Comparison of ENCODE assay signal across 1 cellular context in the genomic region with DNA sequence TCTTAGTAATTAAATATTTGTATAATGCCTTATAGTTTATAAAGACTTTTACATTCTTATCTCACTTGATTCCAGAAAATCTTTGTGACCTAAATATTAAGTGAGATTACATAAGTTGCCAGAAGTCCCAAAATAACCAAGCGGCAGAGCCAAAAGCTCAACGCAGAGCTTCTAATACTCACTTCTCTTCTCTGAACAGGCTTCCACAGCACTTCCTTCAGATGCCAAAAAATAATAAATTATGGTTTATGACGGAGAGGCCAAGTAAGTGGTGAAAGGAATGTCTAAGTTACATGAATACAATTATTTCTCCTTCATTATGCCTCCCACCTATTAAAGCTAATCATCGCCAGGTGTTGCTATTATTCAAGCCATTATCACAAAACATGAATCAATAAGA.
TF ChIP-seq lines count a peak whose summit lies in the region.

No MANE protein-coding gene starts in this region.

TF ChIP-seq in WTC11, 78 proteins besides CTCF, POLR2A, EP300 and RAD21 (continued from another document):
- TF ChIP-seq, protein P1, sequence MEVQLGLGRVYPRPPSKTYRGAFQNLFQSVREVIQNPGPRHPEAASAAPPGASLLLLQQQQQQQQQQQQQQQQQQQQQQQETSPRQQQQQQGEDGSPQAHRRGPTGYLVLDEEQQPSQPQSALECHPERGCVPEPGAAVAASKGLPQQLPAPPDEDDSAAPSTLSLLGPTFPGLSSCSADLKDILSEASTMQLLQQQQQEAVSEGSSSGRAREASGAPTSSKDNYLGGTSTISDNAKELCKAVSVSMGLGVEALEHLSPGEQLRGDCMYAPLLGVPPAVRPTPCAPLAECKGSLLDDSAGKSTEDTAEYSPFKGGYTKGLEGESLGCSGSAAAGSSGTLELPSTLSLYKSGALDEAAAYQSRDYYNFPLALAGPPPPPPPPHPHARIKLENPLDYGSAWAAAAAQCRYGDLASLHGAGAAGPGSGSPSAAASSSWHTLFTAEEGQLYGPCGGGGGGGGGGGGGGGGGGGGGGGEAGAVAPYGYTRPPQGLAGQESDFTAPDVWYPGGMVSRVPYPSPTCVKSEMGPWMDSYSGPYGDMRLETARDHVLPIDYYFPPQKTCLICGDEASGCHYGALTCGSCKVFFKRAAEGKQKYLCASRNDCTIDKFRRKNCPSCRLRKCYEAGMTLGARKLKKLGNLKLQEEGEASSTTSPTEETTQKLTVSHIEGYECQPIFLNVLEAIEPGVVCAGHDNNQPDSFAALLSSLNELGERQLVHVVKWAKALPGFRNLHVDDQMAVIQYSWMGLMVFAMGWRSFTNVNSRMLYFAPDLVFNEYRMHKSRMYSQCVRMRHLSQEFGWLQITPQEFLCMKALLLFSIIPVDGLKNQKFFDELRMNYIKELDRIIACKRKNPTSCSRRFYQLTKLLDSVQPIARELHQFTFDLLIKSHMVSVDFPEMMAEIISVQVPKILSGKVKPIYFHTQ (CRISPR knock-in tag; IDR thresholded peaks at IDR 0.05): no peak
- TF ChIP-seq, protein P2, sequence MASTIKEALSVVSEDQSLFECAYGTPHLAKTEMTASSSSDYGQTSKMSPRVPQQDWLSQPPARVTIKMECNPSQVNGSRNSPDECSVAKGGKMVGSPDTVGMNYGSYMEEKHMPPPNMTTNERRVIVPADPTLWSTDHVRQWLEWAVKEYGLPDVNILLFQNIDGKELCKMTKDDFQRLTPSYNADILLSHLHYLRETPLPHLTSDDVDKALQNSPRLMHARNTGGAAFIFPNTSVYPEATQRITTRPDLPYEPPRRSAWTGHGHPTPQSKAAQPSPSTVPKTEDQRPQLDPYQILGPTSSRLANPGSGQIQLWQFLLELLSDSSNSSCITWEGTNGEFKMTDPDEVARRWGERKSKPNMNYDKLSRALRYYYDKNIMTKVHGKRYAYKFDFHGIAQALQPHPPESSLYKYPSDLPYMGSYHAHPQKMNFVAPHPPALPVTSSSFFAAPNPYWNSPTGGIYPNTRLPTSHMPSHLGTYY (CRISPR knock-in tag; IDR thresholded peaks at IDR 0.05): no peak
- TF ChIP-seq NR3C1 (CRISPR knock-in tag; conservative IDR thresholded peaks at IDR 0.05; ENCODE audit: low read depth) (no peak), ZNF317 (CRISPR knock-in tag; IDR thresholded peaks at IDR 0.05; ENCODE audit: borderline replicate concordance, low read depth) (no peak), TP53 (CRISPR knock-in tag; IDR thresholded peaks at IDR 0.05) (no peak), CREB1 (CRISPR knock-in tag; IDR thresholded peaks at IDR 0.05) (no peak), ZNF263 (CRISPR knock-in tag; IDR thresholded peaks at IDR 0.05; ENCODE audit: low read depth) (no peak), NFATC4 (CRISPR knock-in tag; IDR thresholded peaks at IDR 0.05) (no peak), MXD4 (CRISPR knock-in tag; IDR thresholded peaks at IDR 0.05; ENCODE audit: borderline replicate concordance) (no peak), TCF7 (CRISPR knock-in tag; IDR thresholded peaks at IDR 0.05; ENCODE audit: low read depth) (no peak)
- TF ChIP-seq, protein P3, sequence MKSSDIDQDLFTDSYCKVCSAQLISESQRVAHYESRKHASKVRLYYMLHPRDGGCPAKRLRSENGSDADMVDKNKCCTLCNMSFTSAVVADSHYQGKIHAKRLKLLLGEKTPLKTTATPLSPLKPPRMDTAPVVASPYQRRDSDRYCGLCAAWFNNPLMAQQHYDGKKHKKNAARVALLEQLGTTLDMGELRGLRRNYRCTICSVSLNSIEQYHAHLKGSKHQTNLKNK (CRISPR knock-in tag; IDR thresholded peaks at IDR 0.05): no peak
